ENCODE assay signal across 28 cellular contexts in the genomic region with DNA sequence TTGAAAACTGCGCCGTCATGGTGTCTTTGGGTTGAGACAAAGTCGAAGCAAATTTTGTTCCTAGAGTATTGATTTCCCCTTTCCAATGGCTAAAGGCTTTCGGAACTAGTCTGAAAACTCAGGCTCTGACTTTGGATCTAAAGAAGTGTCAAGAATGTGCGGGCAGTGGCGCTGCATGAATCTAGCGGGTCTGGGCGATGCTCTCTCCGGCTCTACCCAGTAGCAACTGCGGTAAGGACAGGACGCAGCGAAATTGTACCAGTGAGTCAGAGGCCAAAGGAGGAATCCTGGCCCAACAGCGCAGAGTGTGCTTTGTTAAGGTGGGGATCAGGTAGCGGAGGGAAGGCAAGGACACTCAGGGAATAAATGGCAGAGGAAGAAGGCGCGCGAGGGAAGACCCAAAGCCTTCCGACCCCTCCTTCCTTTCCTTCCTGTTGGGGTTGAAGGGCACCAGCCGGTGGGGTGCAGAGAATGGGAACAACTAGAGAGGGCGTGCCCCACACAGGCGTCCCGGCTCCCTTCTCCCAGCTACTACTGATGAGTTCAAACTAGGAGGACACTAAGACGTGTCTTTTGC.
"Had no signal": no experiment of that assay in that cellular context is flagged by ENCODE, and none has a peak within 500 bp of the region (broad histone marks: within the 10 kb centered on the region; RNA-seq: fewer than 3 reads in every experiment).

No MANE protein-coding gene starts in this region.

- FAIRE-seq: keratinocyte, small intestine had no signal

- H2AFZ ChIP-seq: parathyroid adenoma had no signal

- ATAC-seq: activated CD8-positive, alpha-beta T cell treated with anti-CD3 and anti-CD28 coated beads for 36 hours; foreskin keratinocyte; left colon; naive thymus-derived CD8-positive, alpha-beta T cell; psoas muscle; stimulated activated effector memory CD8-positive, alpha-beta T cell treated with anti-CD3 and anti-CD28 coated beads, Interleukin-12 subunit alpha, Interleukin-12 subunit beta, amount 100 ng/mL, for 72 hours had no signal

- H3K79me2 ChIP-seq: parathyroid adenoma had no signal

- H3K4me3 Mint-ChIP-seq: activated B cell treated with CpG ODN at 0.5 μM for 24 hours; activated CD8-positive, alpha-beta T cell treated with anti-CD3 and anti-CD28 coated beads for 36 hours; activated naive CD4-positive, alpha-beta T cell treated with anti-CD3 and anti-CD28 coated beads, Interleukin-2, amount 10 ng/mL, durations not matched to agents 7 days and 5 days; activated naive CD8-positive, alpha-beta T cell treated with anti-CD3 and anti-CD28 coated beads, Interleukin-2, amount 10 ng/mL, durations not matched to agents 7 days and 5 days; activated T-helper 1 cell treated with anti-CD3 and anti-CD28 coated beads, Interleukin-12 subunit alpha, Interleukin-12 subunit beta, Interleukin-2, Interleukin-4 antibody, amounts not matched to agents 30 ng/mL and 10 ng/mL and 1 ng/mL, durations not matched to agents 14 hours and 24 hours and 36 hours; brain; neural crest cell; stimulated activated effector memory CD8-positive, alpha-beta T cell treated with anti-CD3 and anti-CD28 coated beads, Interleukin-12 subunit alpha, Interleukin-12 subunit beta, amount 100 ng/mL, for 72 hours; stimulated activated naive CD8-positive, alpha-beta T cell treated with anti-CD3 and anti-CD28 coated beads, Interleukin-15, Interleukin-2, amounts not matched to agents 100 ng/mL and 50 ng/mL, for 24 hours had no signal

- H3K9ac ChIP-seq: parathyroid adenoma had no signal

- H3K27me3 ChIP-seq: ascending aorta, foreskin keratinocyte, upper lobe of left lung had no signal

- H3K36me3 ChIP-seq: ascending aorta, esophagus muscularis mucosa, sigmoid colon, thoracic aorta, upper lobe of left lung had no signal

- H3K9me3 Mint-ChIP-seq: activated B cell treated with CpG ODN at 0.5 μM for 24 hours; activated CD8-positive, alpha-beta T cell treated with anti-CD3 and anti-CD28 coated beads for 36 hours; activated naive CD4-positive, alpha-beta T cell treated with anti-CD3 and anti-CD28 coated beads, Interleukin-2, amount 10 ng/mL, durations not matched to agents 7 days and 5 days; activated naive CD8-positive, alpha-beta T cell treated with anti-CD3 and anti-CD28 coated beads, Interleukin-2, amount 10 ng/mL, durations not matched to agents 7 days and 5 days; activated T-helper 1 cell treated with anti-CD3 and anti-CD28 coated beads, Interleukin-12 subunit alpha, Interleukin-12 subunit beta, Interleukin-2, Interleukin-4 antibody, amounts not matched to agents 30 ng/mL and 10 ng/mL and 1 ng/mL, durations not matched to agents 14 hours and 24 hours and 36 hours; naive thymus-derived CD8-positive, alpha-beta T cell; neural crest cell; stimulated activated effector memory CD8-positive, alpha-beta T cell treated with anti-CD3 and anti-CD28 coated beads, Interleukin-12 subunit alpha, Interleukin-12 subunit beta, amount 100 ng/mL, for 72 hours; stimulated activated naive CD8-positive, alpha-beta T cell treated with anti-CD3 and anti-CD28 coated beads, Interleukin-15, Interleukin-2, amounts not matched to agents 100 ng/mL and 50 ng/mL, for 24 hours had no signal

- H3K36me3 Mint-ChIP-seq: brain; naive thymus-derived CD8-positive, alpha-beta T cell; stimulated activated effector memory CD8-positive, alpha-beta T cell treated with anti-CD3 and anti-CD28 coated beads, Interleukin-12 subunit alpha, Interleukin-12 subunit beta, amount 100 ng/mL, for 72 hours had no signal

- H3K27me3 Mint-ChIP-seq: activated B cell treated with CpG ODN at 0.5 μM for 24 hours; activated CD8-positive, alpha-beta T cell treated with anti-CD3 and anti-CD28 coated beads for 36 hours; activated naive CD8-positive, alpha-beta T cell treated with anti-CD3 and anti-CD28 coated beads, Interleukin-2, amount 10 ng/mL, durations not matched to agents 7 days and 5 days; stimulated activated naive CD8-positive, alpha-beta T cell treated with anti-CD3 and anti-CD28 coated beads, Interleukin-15, Interleukin-2, amounts not matched to agents 100 ng/mL and 50 ng/mL, for 24 hours had no signal

- H3K27ac ChIP-seq: ascending aorta, coronary artery, esophagus muscularis mucosa, foreskin keratinocyte, parathyroid adenoma, psoas muscle, sigmoid colon, thoracic aorta, upper lobe of left lung had no signal

- H3K9me3 ChIP-seq: ascending aorta, esophagus muscularis mucosa, psoas muscle, sigmoid colon, thoracic aorta, upper lobe of left lung had no signal

- DNase-seq: activated B cell treated with CpG ODN at 0.5 μM for 24 hours; activated CD4-positive, alpha-beta T cell treated with anti-CD3 and anti-CD28 coated beads, Interleukin-2, amount 50 U/mL, for 1 hour; activated CD8-positive, alpha-beta T cell treated with anti-CD3 and anti-CD28 coated beads for 36 hours; activated effector memory CD4-positive, alpha-beta T cell treated with anti-CD3 and anti-CD28 coated beads, Interleukin-2, amount 50 U/mL, for 16 hours; activated naive CD4-positive, alpha-beta T cell treated with anti-CD3 and anti-CD28 coated beads, Interleukin-2, amount 10 ng/mL, durations not matched to agents 7 days and 5 days; activated naive CD8-positive, alpha-beta T cell treated with anti-CD3 and anti-CD28 coated beads, Interleukin-2, amount 10 ng/mL, durations not matched to agents 7 days and 5 days; activated T-cell treated with anti-CD3 and anti-CD28 coated beads, Interleukin-2, amount 50 U/mL, for 1 hour; foreskin keratinocyte; left colon; midbrain; naive thymus-derived CD8-positive, alpha-beta T cell; occipital lobe; psoas muscle; sigmoid colon; stimulated activated CD4-positive, alpha-beta T cell treated with anti-CD3 and anti-CD28 coated beads, Interleukin-4, amount 100 ng/mL, for 24 hours; upper lobe of left lung had no signal

- H3K4me3 ChIP-seq: ascending aorta, coronary artery, esophagus muscularis mucosa, psoas muscle, sigmoid colon, thoracic aorta, upper lobe of left lung had no signal

- H3K27ac Mint-ChIP-seq: activated B cell treated with CpG ODN at 0.5 μM for 24 hours; activated CD8-positive, alpha-beta T cell treated with anti-CD3 and anti-CD28 coated beads for 36 hours; activated naive CD4-positive, alpha-beta T cell treated with anti-CD3 and anti-CD28 coated beads, Interleukin-2, amount 10 ng/mL, durations not matched to agents 7 days and 5 days; activated naive CD8-positive, alpha-beta T cell treated with anti-CD3 and anti-CD28 coated beads, Interleukin-2, amount 10 ng/mL, durations not matched to agents 7 days and 5 days; activated T-helper 1 cell treated with anti-CD3 and anti-CD28 coated beads, Interleukin-12 subunit alpha, Interleukin-12 subunit beta, Interleukin-2, Interleukin-4 antibody, amounts not matched to agents 30 ng/mL and 10 ng/mL and 1 ng/mL, durations not matched to agents 14 hours and 24 hours and 36 hours; brain; stimulated activated effector memory CD8-positive, alpha-beta T cell treated with anti-CD3 and anti-CD28 coated beads, Interleukin-12 subunit alpha, Interleukin-12 subunit beta, amount 100 ng/mL, for 72 hours; stimulated activated naive CD8-positive, alpha-beta T cell treated with anti-CD3 and anti-CD28 coated beads, Interleukin-15, Interleukin-2, amounts not matched to agents 100 ng/mL and 50 ng/mL, for 24 hours had no signal

- H3K4me1 ChIP-seq: parathyroid adenoma, psoas muscle had no signal
